11 cellular contexts compared by ENCODE assay signal in genomic region chr7:21364838-21365267, GRCh38.
DNase-seq lines count a peak whose midpoint lies in the region; ATAC-seq and TF ChIP-seq lines count a peak whose summit lies in the region.
"Had no signal": no experiment of that assay in that cellular context is flagged by ENCODE, and none has a peak within 500 bp of the region (broad histone marks: within the 10 kb centered on the region; RNA-seq: fewer than 3 reads in every experiment).

No MANE protein-coding gene starts in this region.

- H3F3A ChIP-seq in MM.1S (ENCODE audit: insufficient read depth, low read length) = no peaks in the 10 kb centered on the region

- H3K9me2 ChIP-seq in MM.1S (replicated peaks; ENCODE audit: insufficient read depth, low read length) = no peaks in the 10 kb centered on the region

- H3K4me2 ChIP-seq in MM.1S (ENCODE audit: low read depth, low read length) = no peak overlapping the region

- no peaks in the 10 kb centered on the region for H3K27me3 Mint-ChIP-seq in activated T-helper 17 cell treated with anti-CD3 and anti-CD28 coated beads, Interleukin-2, amount 50 U/mL, for 72 hours

- peak overlapping the region; percentile 56 for H3K4me3 Mint-ChIP-seq in activated T-helper 17 cell treated with anti-CD3 and anti-CD28 coated beads, Interleukin-2, amount 50 U/mL, for 72 hours

- no peak overlapping the region for H3K9ac ChIP-seq in MM.1S (ENCODE audit: low read length)

- H3K79me2 ChIP-seq in MM.1S (ENCODE audit: low read length) = no peaks in the 10 kb centered on the region

- no peaks in the 10 kb centered on the region for H3K36me3 Mint-ChIP-seq in activated T-helper 17 cell treated with anti-CD3 and anti-CD28 coated beads, Interleukin-2, amount 50 U/mL, for 72 hours (ENCODE audit: low read depth)

- no peaks in the 10 kb centered on the region for H3K9me3 ChIP-seq in MM.1S (replicated peaks; ENCODE audit: insufficient read depth, low read length)
- H3K9me3 ChIP-seq: adrenal gland, neutrophil had no signal

- ATAC-seq in GM18858 (IDR thresholded peaks at IDR 0.05; ENCODE audit: unreplicated experiment) = peak; percentile 79
- peak; percentile 68 for ATAC-seq in GM21381 (IDR thresholded peaks at IDR 0.05; ENCODE audit: unreplicated experiment)
- ATAC-seq in HG03097 (IDR thresholded peaks at IDR 0.05; ENCODE audit: low FRiP score, unreplicated experiment) = peak; percentile 46
- ATAC-seq in activated T-helper 17 cell treated with anti-CD3 and anti-CD28 coated beads, Interleukin-2, amount 50 U/mL, for 72 hours (replicated peaks) = peak; percentile 86

- peaks cover 3% of the 10 kb centered on the region for H3K9me3 Mint-ChIP-seq in activated T-helper 17 cell treated with anti-CD3 and anti-CD28 coated beads, Interleukin-2, amount 50 U/mL, for 72 hours

- peak overlapping the region; percentile 85 for H3K27ac Mint-ChIP-seq in activated T-helper 17 cell treated with anti-CD3 and anti-CD28 coated beads, Interleukin-2, amount 50 U/mL, for 72 hours

- no peak overlapping the region for H3K4me3 ChIP-seq in MM.1S (ENCODE audit: low read length)
- H3K4me3 ChIP-seq: adrenal gland had no signal

- H2AFZ ChIP-seq in MM.1S (ENCODE audit: low read length) = no peak overlapping the region

- peaks cover 40% of the 10 kb centered on the region for H3K4me1 Mint-ChIP-seq in activated T-helper 17 cell treated with anti-CD3 and anti-CD28 coated beads, Interleukin-2, amount 50 U/mL, for 72 hours

- no peaks in the 10 kb centered on the region for H3K36me3 ChIP-seq in MM.1S (replicated peaks; ENCODE audit: insufficient read depth, low read length)
- H3K36me3 ChIP-seq: adrenal gland, neutrophil had no signal

- no peak overlapping the region for H3K27ac ChIP-seq in MM.1S (ENCODE audit: low read length)
- H3K27ac ChIP-seq: adrenal gland, neutrophil had no signal

- H4K20me1 ChIP-seq in MM.1S (ENCODE audit: insufficient read depth, low read length) = no peaks in the 10 kb centered on the region

- H3K4me1 ChIP-seq in MM.1S (ENCODE audit: low read length) = no peaks in the 10 kb centered on the region
- H3K4me1 ChIP-seq: adrenal gland had no signal

- TF ChIP-seq CTCF in MM.1S (IDR thresholded peaks at IDR 0.05; ENCODE audit: low read length) = no peak

- DNase-seq in MM.1S = no peak
- DNase-seq in SK-N-DZ (ENCODE audit: low spot score) = no peak
- DNase-seq in islet precursor cell = no peak
- DNase-seq: adrenal gland; NCI-H1092 treated with DMSO at 0.1 percent for 48 hours; stimulated activated CD4-positive, alpha-beta T cell treated with anti-CD3 and anti-CD28 coated beads, Interleukin-2, amount 100 ng/mL, for 24 hours had no signal

- no peaks in the 10 kb centered on the region for H3K27me3 ChIP-seq in MM.1S (replicated peaks; ENCODE audit: insufficient read depth, low read length)
- H3K27me3 ChIP-seq: adrenal gland, neutrophil had no signal
